23 cellular contexts compared by ENCODE assay signal in the genomic region with DNA sequence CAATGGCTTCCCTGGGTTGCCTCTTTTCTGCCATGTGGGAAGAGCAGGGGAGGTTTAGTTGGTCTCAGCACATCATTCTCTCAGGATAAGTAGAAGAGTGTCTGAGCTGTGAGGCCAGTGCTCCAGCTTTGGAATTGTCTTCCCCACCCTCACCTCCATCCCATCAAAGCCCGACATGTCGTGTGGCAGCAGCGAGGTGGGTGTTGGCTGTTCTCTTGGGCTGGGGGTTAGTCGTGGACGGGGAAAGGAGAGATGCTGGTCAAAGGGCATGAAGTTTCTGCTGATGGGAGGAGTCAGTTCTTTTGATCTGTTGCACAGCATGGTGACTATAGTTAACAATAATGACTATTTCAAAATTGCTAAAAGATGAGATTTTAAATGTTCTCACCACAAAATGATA.
"Had no signal": no experiment of that assay in that cellular context is flagged by ENCODE, and none has a peak within 500 bp of the region (broad histone marks: within the 10 kb centered on the region; RNA-seq: fewer than 3 reads in every experiment).

No MANE protein-coding gene starts in this region.

- H3K36me3 Mint-ChIP-seq: brain, mesothelial cell of epicardium had no signal

- FAIRE-seq: colon, islet of Langerhans, TTC549 had no signal

- H3K4me1 ChIP-seq: foreskin keratinocyte, upper lobe of right lung had no signal

- H3K4me1 Mint-ChIP-seq: activated CD4-positive, alpha-beta T cell treated with anti-CD3 and anti-CD28 coated beads for 36 hours; activated naive CD8-positive, alpha-beta T cell treated with anti-CD3 and anti-CD28 coated beads, Interleukin-2, amount 50 U/mL, for 24 hours; brain; mesothelial cell of epicardium; nephron progenitor cell had no signal

- H3K36me3 ChIP-seq: upper lobe of right lung had no signal

- H3K4me3 Mint-ChIP-seq: activated CD4-positive, alpha-beta T cell treated with anti-CD3 and anti-CD28 coated beads for 36 hours; activated CD8-positive, alpha-beta T cell treated with anti-CD3 and anti-CD28 coated beads, Interleukin-2, amount 10 ng/mL, durations not matched to agents 7 days and 5 days; activated naive CD8-positive, alpha-beta T cell treated with anti-CD3 and anti-CD28 coated beads, Interleukin-2, amount 50 U/mL, for 24 hours; brain; mesothelial cell of epicardium; nephron progenitor cell; T-helper 2 cell treated with Interferon-gamma antibody and Interleukin-4, amounts not matched to agents 5 μg/mL and 100 μg/mL, for 36 hours had no signal

- DNase-seq: activated CD4-positive, alpha-beta T cell treated with anti-CD3 and anti-CD28 coated beads for 36 hours; activated CD8-positive, alpha-beta memory T cell treated with anti-CD3 and anti-CD28 coated beads, Interleukin-2, amount 50 U/mL, for 48 hours; activated CD8-positive, alpha-beta T cell treated with anti-CD3 and anti-CD28 coated beads, Interleukin-2, amount 10 ng/mL, durations not matched to agents 7 days and 5 days; activated naive CD8-positive, alpha-beta T cell treated with anti-CD3 and anti-CD28 coated beads, Interleukin-2, amount 50 U/mL, for 24 hours; anterior cingulate cortex; central memory CD4-positive, alpha-beta T cell; foreskin keratinocyte; hippocampal formation; nephron progenitor cell; nucleus accumbens; stimulated activated CD4-positive, alpha-beta T cell treated with anti-CD3 and anti-CD28 coated beads, Interleukin-15, amount 100 ng/mL, for 24 hours; stimulated activated CD4-positive, alpha-beta T cell treated with anti-CD3 and anti-CD28 coated beads, Interleukin-4, amount 100 ng/mL, for 1 hour; upper lobe of right lung had no signal

- ATAC-seq: activated CD4-positive, alpha-beta T cell treated with anti-CD3 and anti-CD28 coated beads for 36 hours; activated CD8-positive, alpha-beta T cell treated with anti-CD3 and anti-CD28 coated beads, Interleukin-2, amount 10 ng/mL, durations not matched to agents 7 days and 5 days; activated naive CD8-positive, alpha-beta T cell treated with anti-CD3 and anti-CD28 coated beads, Interleukin-2, amount 50 U/mL, for 24 hours; foreskin keratinocyte; upper lobe of right lung had no signal

- H3K27me3 Mint-ChIP-seq: brain, progenitor cell of endocrine pancreas had no signal

- H3K27ac ChIP-seq: dorsolateral prefrontal cortex, foreskin keratinocyte, skin epidermis, upper lobe of right lung had no signal

- H3K27ac Mint-ChIP-seq: activated CD4-positive, alpha-beta T cell treated with anti-CD3 and anti-CD28 coated beads for 36 hours; activated CD8-positive, alpha-beta T cell treated with anti-CD3 and anti-CD28 coated beads, Interleukin-2, amount 10 ng/mL, durations not matched to agents 7 days and 5 days; activated naive CD8-positive, alpha-beta T cell treated with anti-CD3 and anti-CD28 coated beads, Interleukin-2, amount 50 U/mL, for 24 hours; brain; mesothelial cell of epicardium; nephron progenitor cell; progenitor cell of endocrine pancreas; T-helper 2 cell treated with Interferon-gamma antibody and Interleukin-4, amounts not matched to agents 5 μg/mL and 100 μg/mL, for 36 hours had no signal

- H3K9me3 ChIP-seq: upper lobe of right lung had no signal

- H3K9me3 Mint-ChIP-seq: T-helper 2 cell treated with Interferon-gamma antibody and Interleukin-4, amounts not matched to agents 5 μg/mL and 100 μg/mL, for 36 hours had no signal

- H3K4me3 ChIP-seq: dorsolateral prefrontal cortex, lung, skin epidermis, upper lobe of right lung had no signal

- H3K27me3 ChIP-seq: foreskin keratinocyte had no signal
